ENCODE assay signal across 18 cellular contexts in genomic region chr18:54918060-54918459, GRCh38. TPM values are rescaled to one million over a fixed set of nuclear protein-coding genes. Genes with fewer than 3 reads are reported as not detected.
A peak's percentile ranks its signal among the peaks of the same experiment; 100 is the strongest.
DNase-seq lines count a peak whose midpoint lies in the region; ATAC-seq and TF ChIP-seq lines count a peak whose summit lies in the region.
"Had no signal": no experiment of that assay in that cellular context is flagged by ENCODE, and none has a peak within 500 bp of the region (broad histone marks: within the 10 kb centered on the region; RNA-seq: fewer than 3 reads in every experiment).

No MANE protein-coding gene starts in this region.

- no peaks in the 10 kb centered on the region for H3K9me2 ChIP-seq in SK-N-SH

- no peaks in the 10 kb centered on the region for H3K9me3 ChIP-seq in SK-N-SH

- POLR2A ChIA-PET in SK-N-SH (lab: Yijun Ruan, JAX), result interaction anchor here (1.0 kb wide), 1 partner anchor 47 kb away, joined by 3 read pairs; no protein-coding TSS in a partner anchor

- peak; percentile 12 for TF ChIP-seq RAD21 in SK-N-SH (IDR thresholded peaks at IDR 0.05; ENCODE audit: low read length)

- WGBS in SK-N-SH (ENCODE audit: low lambda C conversion rate), result 79% methylated on average over 1 of the region's 4 CpGs

- no peaks in the 10 kb centered on the region for H3K79me2 ChIP-seq in SK-N-SH (ENCODE audit: insufficient read depth)

- H3K4me3 ChIP-seq in SK-N-SH (ENCODE audit: low read depth in 2 of 2, low read length in 1 of 2), result no peak overlapping the region; a peak in 1 of 4 replicates
- H3K4me3 ChIP-seq: BLaER1 treated with 17β-estradiol and CSF1 and Interleukin-3, amounts not matched to agents 10 nM and 100 nM; GM12878; GM23248 had no signal

- CTCF ChIA-PET in SK-N-SH (lab: Yijun Ruan, JAX), result interaction anchor here (1.1 to 2.0 kb wide), 4 partner anchors 10 to 239 kb away, joined by 3 to 4 read pairs (median 3); no protein-coding TSS in a partner anchor

- H2AFZ ChIP-seq in SK-N-SH (ENCODE audit: low read depth), result no peak overlapping the region
- H2AFZ ChIP-seq: GM23248 had no signal

- peak overlapping the region in 1 of 2 experiments; percentile 93; a peak in 2 of 4 replicates for H3K27ac ChIP-seq in SK-N-SH (ENCODE audit: low read depth in 2 of 2, low read length in 1 of 2)
- H3K27ac ChIP-seq: 22Rv1; BLaER1 treated with 17β-estradiol and CSF1 and Interleukin-3, amounts not matched to agents 10 nM and 100 nM; GM23248 had no signal

- peaks cover 0 to 26% of the 10 kb centered on the region in 2 experiments; a peak in 2 of 4 replicates for H3K4me1 ChIP-seq in SK-N-SH (ENCODE audit: control insufficient read depth in 1 of 2, insufficient read depth in 2 of 2, low read depth in 1 of 2, low read length in 1 of 2)
- H3K4me1 ChIP-seq: BLaER1 treated with 17β-estradiol and CSF1 and Interleukin-3, amounts not matched to agents 10 nM and 100 nM had no signal

- peak; percentile 17 for DNase-seq in NCI-H82 (lab: John Stamatoyannopoulos, UW)
- DNase-seq in NCI-H82 treated with DMSO at 0.1 percent for 48 hours (lab: John Stamatoyannopoulos, UW; ENCODE audit: unreplicated experiment), result no peak
- DNase-seq in SK-N-SH, result peak; percentile 37
- DNase-seq in left kidney (ENCODE audit: low read depth, low spot score), result peak; percentile 22
- no peak for DNase-seq in stimulated activated CD4-positive, alpha-beta T cell treated with anti-CD3 and anti-CD28 coated beads, Interleukin-12 subunit alpha, Interleukin-12 subunit beta, amount 100 ng/mL, for 4 hours
- DNase-seq: CD4-positive, alpha-beta T cell; CD8-positive, alpha-beta memory T cell; DMS 273 treated with DMSO at 0.1 percent for 48 hours; DMS79; EL; GDM1; GM23248; H7; HCEC 1CT had no signal

- no peaks in the 10 kb centered on the region for H3F3A ChIP-seq in SK-N-SH (replicated peaks; ENCODE audit: insufficient read depth)

- peak in 1 of 2 experiments; percentile 95; a peak in 2 of 4 replicates for TF ChIP-seq EP300 in SK-N-SH (IDR thresholded peaks at IDR 0.05; ENCODE audit: borderline replicate concordance in 1 of 2, low read depth in 1 of 2, low read length in 1 of 2)

- no peak for ATAC-seq in HG02852 (IDR thresholded peaks at IDR 0.05; ENCODE audit: unreplicated experiment)
- ATAC-seq: GM12878 had no signal

- H3K4me2 ChIP-seq in SK-N-SH, result no peak overlapping the region
- H3K4me2 ChIP-seq: BLaER1 treated with 17β-estradiol and CSF1 and Interleukin-3, amounts not matched to agents 10 nM and 100 nM had no signal

- H3K36me3 ChIP-seq in SK-N-SH (replicated peaks in 1 of 2; ENCODE audit: control insufficient read depth in 1 of 2, insufficient read depth in 2 of 2, low read length in 1 of 2), result no peaks in the 10 kb centered on the region
- H3K36me3 ChIP-seq: BLaER1 treated with 17β-estradiol and CSF1 and Interleukin-3, amounts not matched to agents 10 nM and 100 nM had no signal

- H3K27me3 ChIP-seq in SK-N-SH (ENCODE audit: insufficient read depth), result no peaks in the 10 kb centered on the region
- H3K27me3 ChIP-seq: BLaER1 treated with 17β-estradiol and CSF1 and Interleukin-3, amounts not matched to agents 10 nM and 100 nM had no signal

- no peaks in the 10 kb centered on the region for H4K20me1 ChIP-seq in SK-N-SH (ENCODE audit: insufficient read depth)
- H4K20me1 ChIP-seq: BLaER1 treated with 17β-estradiol and CSF1 and Interleukin-3, amounts not matched to agents 10 nM and 100 nM had no signal

- H3K9ac ChIP-seq in SK-N-SH, result no peak overlapping the region
- H3K9ac ChIP-seq: BLaER1 treated with 17β-estradiol and CSF1 and Interleukin-3, amounts not matched to agents 10 nM and 100 nM; GM23248 had no signal

- TF ChIP-seq CTCF in SK-N-SH (IDR thresholded peaks at IDR 0.05), result no peak

TF ChIP-seq in SK-N-SH, 30 proteins besides CTCF, POLR2A, EP300 and RAD21:
- TF ChIP-seq TAF1 (IDR thresholded peaks at IDR 0.05; ENCODE audit: borderline replicate concordance, low read depth, low read length) (no peak), TEAD4 (IDR thresholded peaks at IDR 0.05; ENCODE audit: borderline replicate concordance, insufficient read depth) (no peak), MXI1 (IDR thresholded peaks at IDR 0.05; ENCODE audit: low read depth, low read length) (no peak), GATA2 (CRISPR knock-in tag; IDR thresholded peaks at IDR 0.05) (peak; percentile 70), FOXM1 (IDR thresholded peaks at IDR 0.05; ENCODE audit: low read depth) (no peak), PBX3 (IDR thresholded peaks at IDR 0.05) (no peak), MAX (IDR thresholded peaks at IDR 0.05; ENCODE audit: low read depth) (no peak), RXRA (IDR thresholded peaks at IDR 0.05; ENCODE audit: borderline replicate concordance, low read depth) (no peak), EZH2phosphoT487 (IDR thresholded peaks at IDR 0.05; ENCODE audit: borderline replicate concordance, low read depth) (no peak), MEF2A (IDR thresholded peaks at IDR 0.05; ENCODE audit: borderline replicate concordance, low read depth) (no peak), CHD2 (IDR thresholded peaks at IDR 0.05; ENCODE audit: low read length, partially characterized antibody) (no peak), FOXJ3 (CRISPR knock-in tag; IDR thresholded peaks at IDR 0.05) (peak; percentile 56; the same call in 1 of the 2 replicates), POLR2AphosphoS5 (IDR thresholded peaks at IDR 0.05; ENCODE audit: low read depth, low read length) (no peak), ELF1 (IDR thresholded peaks at IDR 0.05) (no peak), ZBTB33 (IDR thresholded peaks at IDR 0.05; ENCODE audit: borderline replicate concordance, low read depth) (no peak), RCOR1 (IDR thresholded peaks at IDR 0.05; ENCODE audit: low read length) (peak; percentile 74; the same call in 1 of the 2 replicates), GABPA (IDR thresholded peaks at IDR 0.05; ENCODE audit: low read depth) (no peak), SMC3 (IDR thresholded peaks at IDR 0.05; ENCODE audit: low read depth, low read length) (no peak)

RNA-seq across cellular contexts. Expression of gene CCDC68, which starts 41.2 kb away (rescaled TPM):
- not detected in 2 replicates for polyA plus RNA-seq in SK-N-SH (2012; rRNA removed)
- 0.01 TPM in 1 of 2 replicates, not detected in the other for polyA plus RNA-seq in SK-N-SH (2012; cell fraction: cytosol; rRNA removed)
- polyA plus RNA-seq in SK-N-SH (2012; cell fraction: nucleus; rRNA removed), result not detected in 2 replicates
- polyA plus RNA-seq: CD8-positive, alpha-beta memory T cell had no signal

Comparison
In these comparisons a context has a peak if more than half of its experiments do, and no peak if none do; other contexts are left out.
1. DNase-seq: peak in NCI-H82 (single experiment), SK-N-SH (single experiment) and left kidney (single experiment); none in NCI-H82 treated with DMSO at 0.1 percent for 48 hours (single experiment) and stimulated activated CD4-positive, alpha-beta T cell treated with anti-CD3 and anti-CD28 coated beads, Interleukin-12 subunit alpha, Interleukin-12 subunit beta, amount 100 ng/mL, for 4 hours (single experiment).